ENCODE assay signal across 1 cellular context in genomic region chr5:54525226-54525625, GRCh38.
TF ChIP-seq lines count a peak whose summit lies in the region.

No MANE protein-coding gene starts in this region.

TF ChIP-seq in IMR-90, 13 proteins besides CTCF, POLR2A, EP300 and RAD21 (continued from another document):
- TF ChIP-seq, protein P1, sequence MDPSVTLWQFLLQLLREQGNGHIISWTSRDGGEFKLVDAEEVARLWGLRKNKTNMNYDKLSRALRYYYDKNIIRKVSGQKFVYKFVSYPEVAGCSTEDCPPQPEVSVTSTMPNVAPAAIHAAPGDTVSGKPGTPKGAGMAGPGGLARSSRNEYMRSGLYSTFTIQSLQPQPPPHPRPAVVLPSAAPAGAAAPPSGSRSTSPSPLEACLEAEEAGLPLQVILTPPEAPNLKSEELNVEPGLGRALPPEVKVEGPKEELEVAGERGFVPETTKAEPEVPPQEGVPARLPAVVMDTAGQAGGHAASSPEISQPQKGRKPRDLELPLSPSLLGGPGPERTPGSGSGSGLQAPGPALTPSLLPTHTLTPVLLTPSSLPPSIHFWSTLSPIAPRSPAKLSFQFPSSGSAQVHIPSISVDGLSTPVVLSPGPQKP (IDR thresholded peaks at IDR 0.05; ENCODE audit: borderline replicate concordance, low read depth, low read length): no peak
